ENCODE assay signal across 8 cellular contexts in genomic region chr19:38849746-38850230, GRCh38. TPM values are rescaled to one million over a fixed set of nuclear protein-coding genes. Genes with fewer than 3 reads are reported as not detected.
DNase-seq lines count a peak whose midpoint lies in the region; ATAC-seq, FAIRE-seq and TF ChIP-seq lines count a peak whose summit lies in the region.

Gene HNRNPL (minus strand): TSS chr19:38849986. CDS start chr19:38849966, 20 bp downstream.

- no peaks in the 10 kb centered on the region for H3K27me3 Mint-ChIP-seq in CD4-positive, alpha-beta T cell
- peaks cover 2% of the 10 kb centered on the region for H3K27me3 Mint-ChIP-seq in IgD-negative memory B cell
- H3K27me3 Mint-ChIP-seq in activated T-cell treated with anti-CD3 and anti-CD28 coated beads, Interleukin-2, amount 50 U/mL, for 24 hours = no peaks in the 10 kb centered on the region

- intact Hi-C loops in CD4-positive, alpha-beta T cell (cut with DNase I, micrococcal nuclease) = loop anchor here (1.0 to 10.0 kb wide), 6 partner anchors 7 to 115 kb away; partner anchors contain the start of genes ECH1 (in 2 of the 2), MRPS12 (in 1 of the 2), NFKBIB (in 1 of the 2) and SARS2 (in 1 of the 2)
- intact Hi-C loops in vagina (cut with DNase I) = loop anchor here (5.0 kb wide), 1 partner anchor 202 kb away; the partner anchor contains the start of gene ACTN4

- no peaks in the 10 kb centered on the region for H3K9me3 ChIP-seq in CD4-positive, alpha-beta T cell (ENCODE audit: control insufficient read depth, low read length)
- no peaks in the 10 kb centered on the region for H3K9me3 ChIP-seq in vagina

- peaks cover 54% of the 10 kb centered on the region for H3K4me1 ChIP-seq in vagina

- no peaks in the 10 kb centered on the region for H3K9me3 Mint-ChIP-seq in CD4-positive, alpha-beta T cell
- no peaks in the 10 kb centered on the region for H3K9me3 Mint-ChIP-seq in IgD-negative memory B cell
- no peaks in the 10 kb centered on the region for H3K9me3 Mint-ChIP-seq in activated T-cell treated with anti-CD3 and anti-CD28 coated beads, Interleukin-2, amount 50 U/mL, for 24 hours

- peak within 1 kb of the TSS; percentile 84 for H3K4me3 ChIP-seq in fibroblast of mammary gland (ENCODE audit: control insufficient read depth, low read depth, low read length)
- H3K4me3 ChIP-seq in vagina = peak within 1 kb of the TSS; percentile 93 to 99

- TF ChIP-seq CTCF in CD4-positive, alpha-beta T cell (IDR thresholded peaks at IDR 0.05) = peak; percentile 16
- no peak for TF ChIP-seq CTCF in fibroblast of mammary gland (conservative IDR thresholded peaks at IDR 0.05; ENCODE audit: control insufficient read depth, insufficient read depth, low read depth, low read length)
- peak in 2 of 3 experiments; percentile 36 for TF ChIP-seq CTCF in vagina (IDR thresholded peaks at IDR 0.05)

- no peaks in the 10 kb centered on the region for H3K27me3 ChIP-seq in CD4-positive, alpha-beta T cell (ENCODE audit: control insufficient read depth, insufficient read depth, low read length)
- no peaks in the 10 kb centered on the region for H3K27me3 ChIP-seq in vagina

- CTCF ChIA-PET in CD4-positive, alpha-beta T cell (lab: Charles Lee) = interaction anchor here (1.2 to 1.8 kb wide), 3 partner anchors 18 to 80 kb away, joined by 3 to 5 read pairs (median 4); partner anchors contain the start of gene ECH1

- peaks cover 11 to 30% of the 10 kb centered on the region in 2 donors for H3K36me3 ChIP-seq in vagina

- TF ChIP-seq POLR2A in vagina (IDR thresholded peaks at IDR 0.05) = peak in 1 of 2 donors; percentile 97

- DNase-seq in CD4-positive, alpha-beta T cell = peak in 9 of 10 experiments; percentile 98 to 99 (median 99)
- DNase-seq in activated T-cell treated with anti-CD3 and anti-CD28 coated beads, Interleukin-2, amount 50 U/mL, for 24 hours = peak; percentile 100
- DNase-seq in fibroblast of mammary gland (ENCODE audit: low read depth) (no peak), nucleus accumbens (lab: John Stamatoyannopoulos, UW) (peak in 36 of 56 donors; percentile 98 to 100 (median 100)), vagina (ENCODE audit: extremely low spot score in 2 of 2) (no peak), RCC 7860 (ENCODE audit: low spot score) (no peak)

- H3K27ac ChIP-seq in CD4-positive, alpha-beta T cell (ENCODE audit: low read depth, low read length) = peak within 1 kb of the TSS; percentile 97
- H3K27ac ChIP-seq in vagina = peak within 1 kb of the TSS; percentile 100

- POLR2A ChIA-PET in CD4-positive, alpha-beta T cell (lab: Charles Lee) = interaction anchor here (0.6 to 9.1 kb wide), 26 partner anchors 8 to 558 kb away, joined by 3 to 170 read pairs (median 8); partner anchors contain the start of genes ACTN4, ECH1, EIF3K and FAM98C

- ATAC-seq in CD4-positive, alpha-beta T cell (ENCODE audit: poor library complexity) = peak; percentile 69
- peak; percentile 45 for ATAC-seq in GM21423 (IDR thresholded peaks at IDR 0.05; ENCODE audit: unreplicated experiment)

- peaks cover 74% of the 10 kb centered on the region for H3K36me3 Mint-ChIP-seq in CD4-positive, alpha-beta T cell (ENCODE audit: low read depth)
- peaks cover 2% of the 10 kb centered on the region for H3K36me3 Mint-ChIP-seq in IgD-negative memory B cell
- H3K36me3 Mint-ChIP-seq in activated T-cell treated with anti-CD3 and anti-CD28 coated beads, Interleukin-2, amount 50 U/mL, for 24 hours (ENCODE audit: low read depth) = peaks cover 64% of the 10 kb centered on the region

- H3K4me3 Mint-ChIP-seq in CD4-positive, alpha-beta T cell = peak within 1 kb of the TSS; percentile 98
- H3K4me3 Mint-ChIP-seq in IgD-negative memory B cell = peak within 1 kb of the TSS; percentile 73 to 98 (median 94)
- peak within 1 kb of the TSS; percentile 98 for H3K4me3 Mint-ChIP-seq in activated T-cell treated with anti-CD3 and anti-CD28 coated beads, Interleukin-2, amount 50 U/mL, for 24 hours

- H3K27ac Mint-ChIP-seq in CD4-positive, alpha-beta T cell = peak within 1 kb of the TSS; percentile 97
- peak within 1 kb of the TSS; percentile 88 to 100 (median 99) for H3K27ac Mint-ChIP-seq in IgD-negative memory B cell
- H3K27ac Mint-ChIP-seq in activated T-cell treated with anti-CD3 and anti-CD28 coated beads, Interleukin-2, amount 50 U/mL, for 24 hours = peak within 1 kb of the TSS; percentile 100

- no peak for FAIRE-seq in RCC 7860 (lab: Jason Lieb, UNC)

- peaks cover 63% of the 10 kb centered on the region for H3K4me1 Mint-ChIP-seq in CD4-positive, alpha-beta T cell (ENCODE audit: low read depth)
- peaks cover 8 to 38% (median 33%) of the 10 kb centered on the region in 3 donors for H3K4me1 Mint-ChIP-seq in IgD-negative memory B cell
- H3K4me1 Mint-ChIP-seq in activated T-cell treated with anti-CD3 and anti-CD28 coated beads, Interleukin-2, amount 50 U/mL, for 24 hours (ENCODE audit: low read depth) = peaks cover 56% of the 10 kb centered on the region

RNA-seq across cellular contexts. Expression of gene HNRNPL, which starts in this region (rescaled TPM):
- total RNA-seq in CD4-positive, alpha-beta T cell = 100 to 1,000 TPM; 535 to 565 TPM
- 78.9 TPM for polyA plus RNA-seq in IgD-negative memory B cell
- 190 TPM for total RNA-seq in vagina

Comparison
In these comparisons a context has a peak if more than half of its experiments do, and no peak if none do; other contexts are left out.
1. DNase-seq: peak in CD4-positive, alpha-beta T cell (9 of 10), activated T-cell treated with anti-CD3 and anti-CD28 coated beads, Interleukin-2, amount 50 U/mL, for 24 hours (single experiment) and nucleus accumbens (36 of 56); none in fibroblast of mammary gland (single experiment), vagina (0 of 2) and RCC 7860 (single experiment).
2. Peak in every context shown above with its lines, with median percentiles within 50 percentile points of each other: H3K27ac Mint-ChIP-seq and H3K4me3 Mint-ChIP-seq.